In the genomic region with DNA sequence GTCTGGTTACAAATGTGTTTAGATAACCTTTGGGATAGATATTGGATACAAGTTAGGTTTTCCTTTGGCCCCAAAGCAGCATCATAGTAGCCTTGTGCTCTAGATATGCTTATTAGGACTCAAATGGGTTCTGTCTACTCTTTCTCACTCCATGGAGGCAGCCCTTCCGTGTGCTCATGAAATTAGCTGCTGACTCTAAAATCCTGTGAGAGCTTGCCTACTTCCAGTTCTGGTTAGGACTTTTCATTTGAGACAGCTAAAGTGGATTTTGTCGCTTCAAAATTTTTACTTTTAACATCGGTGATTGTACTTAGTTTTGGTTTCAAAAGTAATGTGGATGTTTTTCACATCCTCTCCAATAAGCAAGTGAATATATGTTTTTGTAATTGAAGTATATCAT, we compare ENCODE assay signal across 9 cellular contexts. TPM values are rescaled to one million over a fixed set of nuclear protein-coding genes. Genes with fewer than 3 reads are reported as not detected.
DNase-seq lines count a peak whose midpoint lies in the region; ATAC-seq and TF ChIP-seq lines count a peak whose summit lies in the region.
"Had no signal": no experiment of that assay in that cellular context is flagged by ENCODE, and none has a peak within 500 bp of the region (broad histone marks: within the 10 kb centered on the region; RNA-seq: fewer than 3 reads in every experiment).

No MANE protein-coding gene starts in this region.

- peak overlapping the region; percentile 99 for H3K4me3 Mint-ChIP-seq in activated naive CD4-positive, alpha-beta T cell treated with anti-CD3 and anti-CD28 coated beads, Interleukin-2, amount 50 U/mL, for 24 hours
- peak overlapping the region; percentile 94 for H3K4me3 Mint-ChIP-seq in type B pancreatic cell

- no peak for TF ChIP-seq CTCF in brain microvascular endothelial cell (IDR thresholded peaks at IDR 0.05; ENCODE audit: low read depth, low read length, missing control alignments)
- no peak for TF ChIP-seq CTCF in type B pancreatic cell (conservative IDR thresholded peaks at IDR 0.05)

- no peaks in the 10 kb centered on the region for H3K9me3 Mint-ChIP-seq in activated naive CD4-positive, alpha-beta T cell treated with anti-CD3 and anti-CD28 coated beads, Interleukin-2, amount 50 U/mL, for 24 hours
- no peaks in the 10 kb centered on the region for H3K9me3 Mint-ChIP-seq in type B pancreatic cell

- H3K27me3 ChIP-seq in brain microvascular endothelial cell (replicated peaks): no peaks in the 10 kb centered on the region

- H3K27ac Mint-ChIP-seq in activated naive CD4-positive, alpha-beta T cell treated with anti-CD3 and anti-CD28 coated beads, Interleukin-2, amount 50 U/mL, for 24 hours: peak overlapping the region; percentile 98
- peak overlapping the region; percentile 95 for H3K27ac Mint-ChIP-seq in type B pancreatic cell

- H3K36me3 ChIP-seq in brain microvascular endothelial cell (replicated peaks): peaks cover 30% of the 10 kb centered on the region

- H3K4me1 Mint-ChIP-seq in activated naive CD4-positive, alpha-beta T cell treated with anti-CD3 and anti-CD28 coated beads, Interleukin-2, amount 50 U/mL, for 24 hours: peaks cover 54% of the 10 kb centered on the region
- H3K4me1 Mint-ChIP-seq in type B pancreatic cell (ENCODE audit: unreplicated experiment): peaks cover 43% of the 10 kb centered on the region

- in situ Hi-C loops in brain microvascular endothelial cell (cut with HindIII; ENCODE audit: low pct_ligation_motif_present, low sequenced_read_pairs): loop anchor here (25.0 kb wide), 1 partner anchor 88 kb away; no protein-coding TSS in a partner anchor

- ATAC-seq in HG02623 (IDR thresholded peaks at IDR 0.05; ENCODE audit: unreplicated experiment) (no peak), HG03280 (IDR thresholded peaks at IDR 0.05; ENCODE audit: unreplicated experiment) (no peak)

- H3K36me3 Mint-ChIP-seq in activated naive CD4-positive, alpha-beta T cell treated with anti-CD3 and anti-CD28 coated beads, Interleukin-2, amount 50 U/mL, for 24 hours: peaks cover 27% of the 10 kb centered on the region
- peaks cover 30% of the 10 kb centered on the region for H3K36me3 Mint-ChIP-seq in type B pancreatic cell

- no peak for DNase-seq in activated naive CD4-positive, alpha-beta T cell treated with anti-CD3 and anti-CD28 coated beads, Interleukin-2, amount 50 U/mL, for 16 hours
- DNase-seq in brain microvascular endothelial cell (no peak), medulla oblongata (ENCODE audit: extremely low spot score) (peak; percentile 37), type B pancreatic cell (ENCODE audit: extremely low spot score, unreplicated experiment) (no peak), NCI-H2029 treated with DMSO at 0.1 percent for 48 hours (lab: John Stamatoyannopoulos, UW) (no peak)
- DNase-seq: OCI-M1 had no signal

- no peaks in the 10 kb centered on the region for H3K27me3 Mint-ChIP-seq in activated naive CD4-positive, alpha-beta T cell treated with anti-CD3 and anti-CD28 coated beads, Interleukin-2, amount 50 U/mL, for 24 hours
- no peaks in the 10 kb centered on the region for H3K27me3 Mint-ChIP-seq in type B pancreatic cell

- peak overlapping the region; percentile 82 for H3K27ac ChIP-seq in brain microvascular endothelial cell

- H3K4me3 ChIP-seq in brain microvascular endothelial cell (ENCODE audit: low read depth, low read length): peak overlapping the region; percentile 89

RNA-seq across cellular contexts. Expression of a gene that starts 1.6 kb away (rescaled TPM):
- 153 and 162 TPM in 2 replicates for total RNA-seq in type B pancreatic cell (ENCODE audit: low replicate concordance)
